Comparison of ENCODE assay signal across 9 cellular contexts in the genomic region with DNA sequence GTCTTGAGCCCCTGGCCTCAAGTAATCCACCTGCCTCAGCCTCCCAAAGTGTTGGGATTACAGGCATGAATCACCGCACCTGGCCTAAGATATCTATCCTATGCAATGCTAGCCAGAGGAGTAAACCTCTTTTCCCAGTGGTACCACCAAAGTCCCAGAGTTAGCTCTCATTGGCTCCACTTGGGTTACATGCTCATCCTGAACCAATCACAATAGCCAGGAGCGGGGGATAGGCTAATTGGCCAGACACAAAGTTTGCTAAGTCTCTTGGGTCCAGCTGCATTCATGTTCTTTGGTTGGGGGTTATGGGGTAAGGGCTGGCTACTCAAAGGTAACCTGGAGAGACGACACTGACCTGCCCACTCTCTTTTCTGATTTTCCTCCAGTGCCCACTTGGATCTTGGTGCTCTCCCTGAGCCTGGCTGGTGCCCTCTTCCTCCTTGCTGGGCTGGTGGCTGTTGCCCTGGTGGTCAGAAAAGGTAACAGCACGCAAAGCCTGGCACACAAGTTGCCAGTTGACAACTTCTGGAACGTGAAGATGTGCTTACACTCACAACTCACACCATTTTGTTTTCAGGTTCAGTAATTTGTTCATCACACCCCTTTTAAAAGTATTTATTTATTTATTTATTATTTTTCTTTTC. TPM values are rescaled to one million over a fixed set of nuclear protein-coding genes. Genes with fewer than 3 reads are reported as not detected.
DNase-seq lines count a peak whose midpoint lies in the region; ATAC-seq, FAIRE-seq and TF ChIP-seq lines count a peak whose summit lies in the region.
"Had no signal": no experiment of that assay in that cellular context is flagged by ENCODE, and none has a peak within 500 bp of the region (broad histone marks: within the 10 kb centered on the region; RNA-seq: fewer than 3 reads in every experiment).

No MANE protein-coding gene starts in this region.

- peaks cover 0 to 1% of the 10 kb centered on the region in 2 donors for H3K4me1 Mint-ChIP-seq in stimulated activated naive B cell treated with anti-CD40 and anti-IgM and Interleukin-4, amounts not matched to agents 10 μg/mL and 1 μg/mL and 100 μg/mL, for 72 hours

- peak; percentile 71 for FAIRE-seq in endothelial cell of umbilical vein (lab: Jason Lieb, UNC)

- no peaks in the 10 kb centered on the region for H3K79me2 ChIP-seq in endothelial cell of umbilical vein (ENCODE audit: control insufficient read depth, insufficient read depth, low read length)

- peak; percentile 24 for DNase-seq in activated naive CD4-positive, alpha-beta T cell treated with Interleukin-2 at 50 U/mL for 16 hours
- DNase-seq in activated naive CD4-positive, alpha-beta T cell treated with anti-CD3 and anti-CD28 coated beads, Interleukin-2, amount 50 U/mL, for 16 hours, result no peak
- DNase-seq in NCI-H69 (lab: John Stamatoyannopoulos, UW), result peak; percentile 42
- DNase-seq in endothelial cell of umbilical vein (ENCODE audit: low read depth, low spot score), result peak; percentile 17
- DNase-seq in stimulated activated naive B cell treated with anti-CD40 and anti-IgM and Interleukin-4, amounts not matched to agents 10 μg/mL and 1 μg/mL and 100 μg/mL, for 72 hours, result no peak
- DNase-seq in DMS153 treated with DMSO at 0.1 percent for 48 hours (lab: John Stamatoyannopoulos, UW; ENCODE audit: unreplicated experiment), result no peak
- no peak for DNase-seq in DMS114 treated with DMSO at 0.1 percent for 48 hours (lab: John Stamatoyannopoulos, UW; ENCODE audit: unreplicated experiment)
- DNase-seq in hippocampal formation (lab: John Stamatoyannopoulos, UW), result no peak

- no peaks in the 10 kb centered on the region for H3K4me1 ChIP-seq in endothelial cell of umbilical vein (ENCODE audit: control insufficient read depth, extremely low read depth, insufficient read depth, low read length)

- no TSS peak for BruUV-seq in endothelial cell of umbilical vein (replicated peaks; lab: Mats Ljungman, UMichigan)

- no peak overlapping the region for H3K9ac ChIP-seq in endothelial cell of umbilical vein (replicated peaks; ENCODE audit: extremely low read depth, insufficient read depth, low read length)

- no peaks in the 10 kb centered on the region for H3K9me1 ChIP-seq in endothelial cell of umbilical vein (replicated peaks; ENCODE audit: control insufficient read depth, extremely low read depth, insufficient read depth, low read length)

- TF ChIP-seq POLR2A in endothelial cell of umbilical vein (IDR thresholded peaks at IDR 0.05; ENCODE audit: low read depth, low read length), result no peak

- intact Hi-C loops in endothelial cell of umbilical vein (cut with micrococcal nuclease), result no loop called here

- no peaks in the 10 kb centered on the region for H4K20me1 ChIP-seq in endothelial cell of umbilical vein (replicated peaks; ENCODE audit: control insufficient read depth, extremely low read depth, insufficient read depth, low read length)

- H3K36me3 Mint-ChIP-seq in stimulated activated naive B cell treated with anti-CD40 and anti-IgM and Interleukin-4, amounts not matched to agents 10 μg/mL and 1 μg/mL and 100 μg/mL, for 72 hours, result peaks cover 0 to under 1% of the 10 kb centered on the region in 2 donors

- H3K4me2 ChIP-seq in endothelial cell of umbilical vein (ENCODE audit: insufficient read depth, low read length), result no peak overlapping the region

- no peaks in the 10 kb centered on the region for H3K9me3 Mint-ChIP-seq in stimulated activated naive B cell treated with anti-CD40 and anti-IgM and Interleukin-4, amounts not matched to agents 10 μg/mL and 1 μg/mL and 100 μg/mL, for 72 hours

- no peak overlapping the region for H3K27ac Mint-ChIP-seq in stimulated activated naive B cell treated with anti-CD40 and anti-IgM and Interleukin-4, amounts not matched to agents 10 μg/mL and 1 μg/mL and 100 μg/mL, for 72 hours

- H3K27me3 Mint-ChIP-seq in stimulated activated naive B cell treated with anti-CD40 and anti-IgM and Interleukin-4, amounts not matched to agents 10 μg/mL and 1 μg/mL and 100 μg/mL, for 72 hours, result peaks cover 0 to under 1% of the 10 kb centered on the region in 2 donors

- peak; percentile 49 to 58 for TF ChIP-seq CTCF in endothelial cell of umbilical vein (IDR thresholded peaks at IDR 0.05; ENCODE audit: extremely low read depth in 1 of 2, insufficient read depth in 1 of 2, low read depth in 1 of 2, low read length in 2 of 2)

- peak; percentile 51 to 73 for ATAC-seq in stimulated activated naive B cell treated with anti-CD40 and anti-IgM and Interleukin-4, amounts not matched to agents 10 μg/mL and 1 μg/mL and 100 μg/mL, for 72 hours (replicated peaks)
- ATAC-seq: sciatic nerve had no signal

- no peak overlapping the region for H2AFZ ChIP-seq in endothelial cell of umbilical vein (ENCODE audit: low read depth, low read length)

- H3K36me3 ChIP-seq in endothelial cell of umbilical vein (ENCODE audit: control insufficient read depth in 2 of 2, extremely low read depth in 1 of 2, insufficient read depth in 2 of 2, low read length in 2 of 2), result no peaks in the 10 kb centered on the region

- no peaks in the 10 kb centered on the region for H3K9me3 ChIP-seq in endothelial cell of umbilical vein (replicated peaks; ENCODE audit: control insufficient read depth, insufficient read depth, low read length)

- no peaks in the 10 kb centered on the region for H3K27me3 ChIP-seq in endothelial cell of umbilical vein (ENCODE audit: control insufficient read depth in 2 of 2, insufficient read depth in 2 of 2, low read length in 2 of 2)

- no peak overlapping the region for H3K4me3 Mint-ChIP-seq in stimulated activated naive B cell treated with anti-CD40 and anti-IgM and Interleukin-4, amounts not matched to agents 10 μg/mL and 1 μg/mL and 100 μg/mL, for 72 hours

- CTCF ChIA-PET in endothelial cell of umbilical vein (lab: Charles Lee), result interaction anchor here (1.1 to 5.6 kb wide), 4 partner anchors 9 to 113 kb away, joined by 3 to 56 read pairs (median 12); partner anchors contain the start of genes CARM1 and TMED1

- H3K27ac ChIP-seq in endothelial cell of umbilical vein (ENCODE audit: insufficient read depth, low read depth, low read length), result no peak overlapping the region

- POLR2A ChIA-PET in endothelial cell of umbilical vein (lab: Charles Lee), result no interaction called here

- dilution Hi-C loops in endothelial cell of umbilical vein (cut with MboI; ENCODE audit: extremely low pct_ligation_motif_present, low sequenced_read_pairs), result no loop called here

- H3K4me3 ChIP-seq in endothelial cell of umbilical vein (replicated peaks in 1 of 3; ENCODE audit: insufficient read depth in 1 of 3, low read depth in 1 of 3, low read length in 3 of 3), result no peak overlapping the region

TF ChIP-seq in endothelial cell of umbilical vein, 7 proteins besides CTCF, POLR2A, EP300 and RAD21:
- TF ChIP-seq POLR2AphosphoS5 (IDR thresholded peaks at IDR 0.05; ENCODE audit: insufficient read depth, low read depth, low read length), result no peak
- TF ChIP-seq MYC (IDR thresholded peaks at IDR 0.05; ENCODE audit: low read depth, low read length), result no peak
- no peak for TF ChIP-seq JUN (IDR thresholded peaks at IDR 0.05; ENCODE audit: borderline replicate concordance, insufficient read depth, insufficient read length, low read depth)
- no peak for TF ChIP-seq GATA2 (IDR thresholded peaks at IDR 0.05; ENCODE audit: insufficient read depth, insufficient read length, low read depth, low read length)
- no peak for TF ChIP-seq FOS (IDR thresholded peaks at IDR 0.05; ENCODE audit: borderline replicate concordance, insufficient read depth, low read length)
- TF ChIP-seq MAX (IDR thresholded peaks at IDR 0.05; ENCODE audit: insufficient read depth, insufficient read length), result no peak
TF ChIP-seq in endothelial cell of umbilical vein: peak in this region for 0.

RNA-seq across cellular contexts. Expression of gene C19orf38, which starts 7.8 kb away (rescaled TPM):
- total RNA-seq in endothelial cell of umbilical vein, result not detected in 2 replicates
- polyA plus RNA-seq in endothelial cell of umbilical vein, result not detected in 2 replicates
- polyA plus RNA-seq in endothelial cell of umbilical vein (2011; cell fraction: cytosol; rRNA removed), result not detected in 2 replicates
- polyA plus RNA-seq in endothelial cell of umbilical vein (2011; cell fraction: nucleus; rRNA removed), result not detected in 2 replicates
- polyA plus RNA-seq in endothelial cell of umbilical vein (2012), result 0.19 TPM in 1 of 2 replicates, not detected in the other
- not detected in 2 replicates for polyA minus RNA-seq in endothelial cell of umbilical vein
- not detected for polyA minus RNA-seq in endothelial cell of umbilical vein (2011; cell fraction: cytosol; rRNA and poly(A)+ RNA removed)
- polyA minus RNA-seq in endothelial cell of umbilical vein (2011; cell fraction: nucleus; rRNA and poly(A)+ RNA removed), result not detected in 2 replicates

RNA-seq across cellular contexts. Expression of gene CARM1, which starts 15.4 kb away (rescaled TPM):
- total RNA-seq in endothelial cell of umbilical vein, result 70.8 and 72.2 TPM in 2 replicates
- 65.6 and 73.7 TPM in 2 replicates for polyA plus RNA-seq in endothelial cell of umbilical vein
- polyA plus RNA-seq in endothelial cell of umbilical vein (2011; cell fraction: cytosol; rRNA removed), result 39.2 and 46.6 TPM in 2 replicates
- polyA plus RNA-seq in endothelial cell of umbilical vein (2011; cell fraction: nucleus; rRNA removed), result 51.4 and 55.1 TPM in 2 replicates
- polyA plus RNA-seq in endothelial cell of umbilical vein (2012), result 68.2 and 86.7 TPM in 2 replicates
- 36.6 and 48.4 TPM in 2 replicates for polyA minus RNA-seq in endothelial cell of umbilical vein
- polyA minus RNA-seq in endothelial cell of umbilical vein (2011; cell fraction: cytosol; rRNA and poly(A)+ RNA removed), result 29.0 TPM
- polyA minus RNA-seq in endothelial cell of umbilical vein (2011; cell fraction: nucleus; rRNA and poly(A)+ RNA removed), result 18.1 and 21.0 TPM in 2 replicates

RNA-seq across cellular contexts. Expression of gene TMED1, which starts 20.0 kb away (rescaled TPM):
- total RNA-seq in endothelial cell of umbilical vein, result 31.2 and 33.9 TPM in 2 replicates
- polyA plus RNA-seq in endothelial cell of umbilical vein, result 60.4 and 63.6 TPM in 2 replicates
- 61.1 and 63.6 TPM in 2 replicates for polyA plus RNA-seq in endothelial cell of umbilical vein (2011; cell fraction: cytosol; rRNA removed)
- polyA plus RNA-seq in endothelial cell of umbilical vein (2011; cell fraction: nucleus; rRNA removed), result 21.9 and 22.7 TPM in 2 replicates
- polyA plus RNA-seq in endothelial cell of umbilical vein (2012), result 33.0 and 35.2 TPM in 2 replicates
- 22.5 and 33.0 TPM in 2 replicates for polyA minus RNA-seq in endothelial cell of umbilical vein
- polyA minus RNA-seq in endothelial cell of umbilical vein (2011; cell fraction: cytosol; rRNA and poly(A)+ RNA removed), result 21.8 TPM
- 5.3 and 5.5 TPM in 2 replicates for polyA minus RNA-seq in endothelial cell of umbilical vein (2011; cell fraction: nucleus; rRNA and poly(A)+ RNA removed)

Comparison
In these comparisons a context has a peak if more than half of its experiments do, and no peak if none do; other contexts are left out.
1. DNase-seq: peak in activated naive CD4-positive, alpha-beta T cell treated with Interleukin-2 at 50 U/mL for 16 hours (single experiment), NCI-H69 (single experiment) and endothelial cell of umbilical vein (single experiment); none in activated naive CD4-positive, alpha-beta T cell treated with anti-CD3 and anti-CD28 coated beads, Interleukin-2, amount 50 U/mL, for 16 hours (single experiment), stimulated activated naive B cell treated with anti-CD40 and anti-IgM and Interleukin-4, amounts not matched to agents 10 μg/mL and 1 μg/mL and 100 μg/mL, for 72 hours (single experiment), DMS153 treated with DMSO at 0.1 percent for 48 hours (single experiment), DMS114 treated with DMSO at 0.1 percent for 48 hours (single experiment) and hippocampal formation (0 of 2).